Comparison of ENCODE assay signal across 8 cellular contexts in the genomic region with DNA sequence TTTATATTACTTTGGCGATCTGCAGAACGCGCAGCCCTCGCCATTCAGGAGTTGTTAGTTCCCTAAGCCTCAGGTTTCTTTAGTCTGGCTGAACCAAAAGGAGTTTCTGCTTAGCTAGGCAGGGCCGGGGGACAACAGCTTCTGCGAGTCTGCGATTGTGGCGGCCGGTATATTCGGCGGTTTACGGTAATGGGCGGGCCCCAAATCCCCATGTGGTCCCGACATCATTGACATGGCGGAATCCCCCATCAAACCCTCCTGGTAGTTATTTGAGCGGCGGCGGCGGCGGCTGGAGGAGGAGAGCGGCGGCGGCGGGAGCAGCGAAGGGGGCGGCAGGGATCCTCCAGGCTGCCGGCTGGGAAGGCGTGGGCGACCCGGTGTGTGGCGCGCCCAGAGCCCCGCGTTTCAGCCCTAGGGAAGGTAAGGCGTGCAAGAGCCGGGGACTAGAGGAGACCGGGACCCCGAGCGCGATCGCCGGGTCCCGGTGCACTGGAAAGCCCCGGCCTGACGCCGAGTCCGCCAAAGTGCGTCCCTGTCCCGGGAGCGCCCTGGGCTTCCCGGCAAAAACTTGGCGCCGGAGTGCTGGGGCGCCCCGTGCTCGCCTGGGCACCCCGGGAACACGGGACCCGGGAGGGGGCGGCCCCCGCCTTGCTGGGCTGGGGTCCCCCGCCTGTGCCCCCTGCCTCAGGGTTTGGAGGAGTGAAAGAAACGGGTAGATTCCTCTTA. TPM values are rescaled to one million over a fixed set of nuclear protein-coding genes. Genes with fewer than 3 reads are reported as not detected.
DNase-seq lines count a peak whose midpoint lies in the region; ATAC-seq and TF ChIP-seq lines count a peak whose summit lies in the region.

A gene (plus strand): TSS at position 227 of the 726 bp plus-strand sequence. CDS start 72,902 bp downstream, outside the sequence.

- peaks cover 1% of the 10 kb centered on the region for H3K36me3 Mint-ChIP-seq in activated CD4-positive, alpha-beta T cell treated with anti-CD3 and anti-CD28 coated beads, Interleukin-2, amount 10 ng/mL, durations not matched to agents 24 days and 14 days (ENCODE audit: low read depth)

- H3K27ac Mint-ChIP-seq in activated CD4-positive, alpha-beta T cell treated with anti-CD3 and anti-CD28 coated beads, Interleukin-2, amount 10 ng/mL, durations not matched to agents 24 days and 14 days, result peak within 1 kb of the TSS; percentile 95

- ATAC-seq in HG03460 (IDR thresholded peaks at IDR 0.05; ENCODE audit: unreplicated experiment) (peak; percentile 74), left lobe of liver (peak; percentile 84)

- H3K4me1 Mint-ChIP-seq in activated CD4-positive, alpha-beta T cell treated with anti-CD3 and anti-CD28 coated beads, Interleukin-2, amount 10 ng/mL, durations not matched to agents 24 days and 14 days, result peaks cover 17% of the 10 kb centered on the region

- peak within 1 kb of the TSS; percentile 87 for H3K4me3 Mint-ChIP-seq in activated CD4-positive, alpha-beta T cell treated with anti-CD3 and anti-CD28 coated beads, Interleukin-2, amount 10 ng/mL, durations not matched to agents 24 days and 14 days

- no peaks in the 10 kb centered on the region for H3K9me3 ChIP-seq in BE2C

- H3K27ac ChIP-seq in coronary artery, result peak within 1 kb of the TSS; percentile 98 to 100

- DNase-seq in BE2C (peak; percentile 93), GM19240 (ENCODE audit: insufficient read length, low spot score) (peak; percentile 68), NCI-H526 treated with DMSO at 0.1 percent for 48 hours (lab: John Stamatoyannopoulos, UW) (peak; percentile 97), coronary artery (ENCODE audit: low spot score) (peak; percentile 95), left lobe of liver (ENCODE audit: low spot score) (peak; percentile 95)
- DNase-seq in activated CD4-positive, alpha-beta T cell treated with anti-CD3 and anti-CD28 coated beads, Interleukin-2, amount 10 ng/mL, durations not matched to agents 24 days and 14 days, result peak; percentile 98
- peak; percentile 85 for DNase-seq in stimulated activated CD4-positive, alpha-beta T cell treated with anti-CD3 and anti-CD28 coated beads, Interleukin-2, amount 100 ng/mL, for 4 hours (ENCODE audit: low read depth)

- H3K9me3 Mint-ChIP-seq in activated CD4-positive, alpha-beta T cell treated with anti-CD3 and anti-CD28 coated beads, Interleukin-2, amount 10 ng/mL, durations not matched to agents 24 days and 14 days, result no peaks in the 10 kb centered on the region

- no peak for TF ChIP-seq CTCF in BE2C (IDR thresholded peaks at IDR 0.05; ENCODE audit: low read depth, low read length)
- no peak for TF ChIP-seq CTCF in coronary artery (IDR thresholded peaks at IDR 0.05)

- intact Hi-C loops in activated CD4-positive, alpha-beta T cell treated with anti-CD3 and anti-CD28 coated beads, Interleukin-2, amount 10 ng/mL, durations not matched to agents 24 days and 14 days (cut with micrococcal nuclease), result loop anchor here (1.0 to 5.0 kb wide), 3 partner anchors 68 to 193 kb away; no protein-coding TSS in a partner anchor

- H3K27me3 ChIP-seq in BE2C, result no peaks in the 10 kb centered on the region

- H3K36me3 ChIP-seq in BE2C, result no peaks in the 10 kb centered on the region

- H3K4me1 ChIP-seq in BE2C, result no peaks in the 10 kb centered on the region; the same call in 1 of the 2 replicates

- peaks cover 3% of the 10 kb centered on the region for H3K27me3 Mint-ChIP-seq in activated CD4-positive, alpha-beta T cell treated with anti-CD3 and anti-CD28 coated beads, Interleukin-2, amount 10 ng/mL, durations not matched to agents 24 days and 14 days

- H3K4me3 ChIP-seq in BE2C (ENCODE audit: low read depth, low read length) (peak within 1 kb of the TSS; percentile 96), coronary artery (peak within 1 kb of the TSS; percentile 86)

RNA-seq across cellular contexts. Expression of the gene that starts here (rescaled TPM):
- polyA plus RNA-seq in BE2C (2012; ENCODE audit: insufficient read depth, insufficient read length, low read depth), result 12.6 TPM
- total RNA-seq in activated CD4-positive, alpha-beta T cell treated with anti-CD3 and anti-CD28 coated beads, Interleukin-2, amount 10 ng/mL, durations not matched to agents 24 days and 14 days, result 19.6 and 19.9 TPM in 2 replicates
- 44.6 TPM for total RNA-seq in left lobe of liver

Comparison
In these comparisons a context has a peak if more than half of its experiments do, and no peak if none do; other contexts are left out.
1. Peak in every context shown above with its lines: DNase-seq, ATAC-seq, H3K4me3 ChIP-seq and H3K27ac ChIP-seq.